Comparison of ENCODE assay signal across 25 cellular contexts in the genomic region with DNA sequence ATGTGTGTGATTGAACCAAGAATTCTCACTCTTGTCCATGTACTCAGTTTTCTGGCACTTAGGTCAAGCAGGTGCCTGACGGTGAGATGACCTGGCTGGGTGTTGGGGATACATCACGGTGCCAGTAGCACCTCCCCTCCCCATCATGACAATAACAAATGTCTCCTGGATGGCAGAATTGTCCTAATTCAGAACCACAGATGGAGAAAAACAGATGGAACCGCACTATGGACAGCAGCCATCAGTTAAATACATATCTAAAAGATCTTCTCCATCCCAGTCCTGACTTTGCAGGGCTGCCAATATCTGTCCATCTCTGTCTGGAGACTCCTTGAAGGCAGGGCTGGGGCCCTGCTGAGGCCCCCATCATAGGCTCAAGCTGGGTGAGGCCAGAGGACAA.
"Had no signal": no experiment of that assay in that cellular context is flagged by ENCODE, and none has a peak within 500 bp of the region (broad histone marks: within the 10 kb centered on the region; RNA-seq: fewer than 3 reads in every experiment).

No MANE protein-coding gene starts in this region.

- ATAC-seq: effector memory CD8-positive, alpha-beta T cell; esophagus mucosa; gastrocnemius medialis; heart right ventricle; left cardiac atrium; left lung; left ventricle myocardium superior; lower lobe of right lung; mucosa of descending colon had no signal

- DNase-seq: colonic mucosa; cortex of kidney; effector CD8-positive, alpha-beta T cell; effector memory CD8-positive, alpha-beta T cell; endodermal cell; erythroblast; esophagus squamous epithelium; foreskin fibroblast; foreskin melanocyte; gastrocnemius medialis; glutamatergic neuron; head of caudate nucleus; heart right ventricle; hippocampal formation; left cardiac atrium; left lung; left ventricle myocardium superior; lower lobe of right lung; mesenchymal stem cell; mucosa of descending colon had no signal

- H3K4me3 ChIP-seq: colonic mucosa, esophagus squamous epithelium, gastrocnemius medialis, heart right ventricle, left lung, lower lobe of right lung, mucosa of descending colon had no signal

- FAIRE-seq: endometrium, islet of Langerhans, keratinocyte had no signal

- H3K27ac ChIP-seq: colonic mucosa, epithelial cell of prostate, esophagus squamous epithelium, gastrocnemius medialis, heart right ventricle, left lung, lower lobe of right lung had no signal

- H3K27me3 ChIP-seq: colonic mucosa, esophagus squamous epithelium, gastrocnemius medialis, heart right ventricle, left lung had no signal

- H3K9me3 ChIP-seq: colonic mucosa, esophagus squamous epithelium, gastrocnemius medialis, left lung, lower lobe of right lung, mucosa of descending colon had no signal

- H3K36me3 ChIP-seq: colonic mucosa had no signal

- H3K4me1 ChIP-seq: colonic mucosa, esophagus squamous epithelium, gastrocnemius medialis, heart right ventricle, left lung, lower lobe of right lung had no signal
